8 cellular contexts compared by ENCODE assay signal in the genomic region with DNA sequence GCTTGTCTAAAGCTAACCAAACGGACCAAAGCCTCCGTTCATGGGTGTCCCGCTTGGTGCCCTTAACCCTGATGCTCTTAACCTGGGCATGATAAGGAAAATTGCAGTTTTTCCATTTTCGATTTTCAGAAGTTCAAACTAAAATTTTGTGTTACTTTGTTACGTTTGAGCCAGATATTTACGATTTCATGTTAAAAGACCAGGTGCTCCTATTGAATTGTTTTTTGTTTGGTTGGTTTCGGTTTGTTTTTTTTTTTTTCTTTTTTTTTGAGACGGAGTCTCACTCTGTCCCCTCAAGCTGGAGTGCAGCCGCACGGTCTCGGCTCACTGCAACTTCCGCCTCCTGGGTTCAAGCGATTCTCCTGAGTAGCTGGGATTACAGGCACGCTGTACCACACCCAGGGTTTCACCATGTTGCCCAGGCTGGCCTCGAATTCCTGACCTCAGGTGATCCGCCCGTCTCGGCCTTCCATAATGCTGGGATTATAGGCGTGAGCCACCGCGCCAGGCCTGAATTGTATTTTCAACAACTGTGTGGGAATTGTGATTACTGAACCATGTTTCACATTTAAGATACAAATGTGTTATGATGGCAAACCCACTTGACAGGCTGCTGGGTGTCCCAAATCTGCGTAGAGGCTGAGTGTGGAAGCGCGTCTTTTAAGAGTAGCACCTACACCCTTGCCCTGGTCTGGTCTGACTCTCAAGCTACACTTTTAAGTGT. TPM values are rescaled to one million over a fixed set of nuclear protein-coding genes. Genes with fewer than 3 reads are reported as not detected.
DNase-seq lines count a peak whose midpoint lies in the region; ATAC-seq and TF ChIP-seq lines count a peak whose summit lies in the region.

No MANE protein-coding gene starts in this region.

- TSS peak; percentile 87 for BruUV-seq in Caco-2 (replicated peaks; lab: Mats Ljungman, UMichigan)

- no peak for DNase-seq in Caco-2
- DNase-seq in NCI-H69 (lab: John Stamatoyannopoulos, UW): peak; percentile 35
- peak; percentile 29 for DNase-seq in osteoblast (ENCODE audit: insufficient read length, low spot score, missing footprints)
- DNase-seq in cerebellum (ENCODE audit: low spot score): no peak
- DNase-seq in GOT3 (lab: John Stamatoyannopoulos, UW): no peak
- DNase-seq in cortex of kidney (lab: John Stamatoyannopoulos, UW): no peak

- H3K27ac ChIP-seq in osteoblast (ENCODE audit: low read depth, low read length): peak overlapping the region; percentile 91

- no peak for TF ChIP-seq CTCF in Caco-2 (IDR thresholded peaks at IDR 0.05; ENCODE audit: insufficient read depth in 1 of 2, low read depth in 1 of 2, low read length in 1 of 2, severe bottlenecking in 1 of 2, unreplicated experiment in 1 of 2)
- no peak for TF ChIP-seq CTCF in osteoblast (IDR thresholded peaks at IDR 0.05; ENCODE audit: extremely low read depth, low read depth, low read length)

- POLR2A ChIA-PET in Caco-2 (lab: Charles Lee): interaction anchor here (0.5 to 1.6 kb wide), 10 partner anchors 17 to 556 kb away, joined by 3 to 6 read pairs (median 5); no protein-coding TSS in a partner anchor

- H3K9me3 Mint-ChIP-seq in Caco-2 (ENCODE audit: unreplicated experiment): peaks cover 10% of the 10 kb centered on the region

- peaks cover 2% of the 10 kb centered on the region for H4K20me1 ChIP-seq in osteoblast (ENCODE audit: insufficient read depth, low read length)

- intact Hi-C loops in Caco-2 (cut with micrococcal nuclease; ENCODE audit: unreplicated experiment): no loop called here

- H3K4me1 Mint-ChIP-seq in Caco-2 (ENCODE audit: low read depth, unreplicated experiment): peaks cover 45% of the 10 kb centered on the region

- H3K4me3 ChIP-seq in Caco-2 (ENCODE audit: low read depth, low read length) (peak overlapping the region; percentile 61), endocrine pancreas (ENCODE audit: control insufficient read depth, insufficient read depth, low read length) (peak overlapping the region; percentile 68), osteoblast (ENCODE audit: insufficient read depth, low read length) (peak overlapping the region; percentile 79)

- H3K36me3 ChIP-seq in Caco-2 (ENCODE audit: control insufficient read depth, insufficient read depth, low read length) (no peaks in the 10 kb centered on the region), endocrine pancreas (ENCODE audit: control insufficient read depth, insufficient read depth, low read length) (no peaks in the 10 kb centered on the region), osteoblast (ENCODE audit: insufficient read depth, low read length) (no peaks in the 10 kb centered on the region)

- H3K9ac ChIP-seq in endocrine pancreas (ENCODE audit: control insufficient read depth, insufficient read depth, low read length): peak overlapping the region; percentile 60

- no peaks in the 10 kb centered on the region for H3K27me3 ChIP-seq in Caco-2 (replicated peaks; ENCODE audit: control insufficient read depth, insufficient read depth, low read length)
- H3K27me3 ChIP-seq in endocrine pancreas (ENCODE audit: control insufficient read depth, insufficient read depth, low read length): no peaks in the 10 kb centered on the region
- H3K27me3 ChIP-seq in osteoblast (ENCODE audit: insufficient read depth, low read length): no peaks in the 10 kb centered on the region

- H3K9me3 ChIP-seq in Caco-2 (no peaks in the 10 kb centered on the region), endocrine pancreas (ENCODE audit: control insufficient read depth, low read length) (no peaks in the 10 kb centered on the region), osteoblast (ENCODE audit: low read depth, low read length) (no peaks in the 10 kb centered on the region)

- no peak for ATAC-seq in GM19463 (IDR thresholded peaks at IDR 0.05; ENCODE audit: unreplicated experiment)

- peak overlapping the region; percentile 86 for H3K4me3 Mint-ChIP-seq in Caco-2 (ENCODE audit: unreplicated experiment)

- H3K27ac Mint-ChIP-seq in Caco-2 (ENCODE audit: unreplicated experiment): peak overlapping the region; percentile 96

- peaks cover 6% of the 10 kb centered on the region for H3K79me2 ChIP-seq in osteoblast (ENCODE audit: insufficient read depth, low read length)

- H3K4me2 ChIP-seq in osteoblast (ENCODE audit: insufficient read depth, low read length): peak overlapping the region; percentile 82

- H3K4me1 ChIP-seq in Caco-2 (peaks cover 12% of the 10 kb centered on the region), endocrine pancreas (ENCODE audit: control insufficient read depth, insufficient read depth, low read length) (peaks cover 10% of the 10 kb centered on the region), osteoblast (ENCODE audit: insufficient read depth, low read length) (peaks cover 5% of the 10 kb centered on the region)

- CTCF ChIA-PET in Caco-2 (lab: Charles Lee): interaction anchor here (0.6 to 1.5 kb wide), 2 partner anchors 20 to 133 kb away, joined by 3 to 6 read pairs; no protein-coding TSS in a partner anchor

- peak overlapping the region; percentile 95 for H2AFZ ChIP-seq in osteoblast (ENCODE audit: low read length)

- H3K27me3 Mint-ChIP-seq in Caco-2 (ENCODE audit: insufficient read depth, unreplicated experiment): no peaks in the 10 kb centered on the region

- peaks cover 31% of the 10 kb centered on the region for H3K36me3 Mint-ChIP-seq in Caco-2 (ENCODE audit: insufficient read depth, unreplicated experiment)

RNA-seq across cellular contexts. Expression of a gene that starts 0.9 kb away (rescaled TPM):
- total RNA-seq in Caco-2 (2022) (63.8 and 74.4 TPM in 2 replicates), osteoblast (21.8 and 31.5 TPM in 2 replicates), cerebellum (29.7 TPM)

RNA-seq across cellular contexts. Expression of a gene that starts 28.4 kb away (rescaled TPM):
- total RNA-seq in Caco-2 (2022) (not detected in 2 replicates), osteoblast (not detected in 2 replicates), cerebellum (0.27 TPM)

Comparison
In these comparisons a context has a peak if more than half of its experiments do, and no peak if none do; other contexts are left out.
1. DNase-seq: peak in NCI-H69 (single experiment) and osteoblast (single experiment); none in Caco-2 (0 of 2), cerebellum (single experiment), GOT3 (single experiment) and cortex of kidney (single experiment).
2. Peak in every context shown above with its lines, with median percentiles within 50 percentile points of each other: H3K4me3 ChIP-seq.